ENCODE assay signal across 14 cellular contexts in genomic region chr18:63216497-63216896, GRCh38.
DNase-seq lines count a peak whose midpoint lies in the region; ATAC-seq and TF ChIP-seq lines count a peak whose summit lies in the region.
"Had no signal": no experiment of that assay in that cellular context is flagged by ENCODE, and none has a peak within 500 bp of the region (broad histone marks: within the 10 kb centered on the region; RNA-seq: fewer than 3 reads in every experiment).

No MANE protein-coding gene starts in this region.

- H3K4me1 Mint-ChIP-seq in stimulated activated naive CD8-positive, alpha-beta T cell treated with anti-CD3 and anti-CD28 coated beads, Interleukin-15, Interleukin-2, amounts not matched to agents 100 ng/mL and 50 ng/mL, for 24 hours (ENCODE audit: low read depth), result peaks cover 98% of the 10 kb centered on the region
- peaks cover 12% of the 10 kb centered on the region for H3K4me1 Mint-ChIP-seq in brain

- no peaks in the 10 kb centered on the region for H4K20me1 ChIP-seq in Karpas-422 (ENCODE audit: insufficient read depth, low read depth, low read length)

- H3K27ac Mint-ChIP-seq in stimulated activated naive CD8-positive, alpha-beta T cell treated with anti-CD3 and anti-CD28 coated beads, Interleukin-15, Interleukin-2, amounts not matched to agents 100 ng/mL and 50 ng/mL, for 24 hours, result peak overlapping the region; percentile 92
- peak overlapping the region in 3 of 5 experiments; percentile 26 to 49 (median 46) for H3K27ac Mint-ChIP-seq in brain

- peaks cover 94% of the 10 kb centered on the region for H3K79me2 ChIP-seq in Karpas-422 (ENCODE audit: low read length)

- H3K9me2 ChIP-seq in Karpas-422 (replicated peaks; ENCODE audit: insufficient read depth, low read length), result no peaks in the 10 kb centered on the region

- H3K9me3 Mint-ChIP-seq in stimulated activated naive CD8-positive, alpha-beta T cell treated with anti-CD3 and anti-CD28 coated beads, Interleukin-15, Interleukin-2, amounts not matched to agents 100 ng/mL and 50 ng/mL, for 24 hours, result peaks cover 4% of the 10 kb centered on the region
- peaks cover 0 to 12% (median 2%) of the 10 kb centered on the region in 5 experiments for H3K9me3 Mint-ChIP-seq in brain

- H3K27ac ChIP-seq in Karpas-422 (ENCODE audit: low read length), result peak overlapping the region; percentile 48; the same call in 1 of the 2 replicates
- H3K27ac ChIP-seq: BLaER1, foreskin keratinocyte, SK-N-MC had no signal

- no peak overlapping the region for H2AFZ ChIP-seq in Karpas-422 (ENCODE audit: low read length)

- peak overlapping the region; percentile 64 for H3K4me3 Mint-ChIP-seq in stimulated activated naive CD8-positive, alpha-beta T cell treated with anti-CD3 and anti-CD28 coated beads, Interleukin-15, Interleukin-2, amounts not matched to agents 100 ng/mL and 50 ng/mL, for 24 hours
- peak overlapping the region in 1 of 5 experiments; percentile 12 for H3K4me3 Mint-ChIP-seq in brain

- H3K27me3 Mint-ChIP-seq in stimulated activated naive CD8-positive, alpha-beta T cell treated with anti-CD3 and anti-CD28 coated beads, Interleukin-15, Interleukin-2, amounts not matched to agents 100 ng/mL and 50 ng/mL, for 24 hours, result no peaks in the 10 kb centered on the region
- H3K27me3 Mint-ChIP-seq in brain, result no peaks in the 10 kb centered on the region

- ATAC-seq in stimulated activated naive CD8-positive, alpha-beta T cell treated with anti-CD3 and anti-CD28 coated beads, Interleukin-15, Interleukin-2, amounts not matched to agents 100 U/mL and 50 U/mL, for 24 hours, result no peak
- no peak for ATAC-seq in GM18873 (IDR thresholded peaks at IDR 0.05; ENCODE audit: low FRiP score, unreplicated experiment)
- ATAC-seq: foreskin keratinocyte had no signal

- TF ChIP-seq CTCF in brain (conservative IDR thresholded peaks at IDR 0.05), result no peak

- H3K4me2 ChIP-seq in Karpas-422 (ENCODE audit: low read depth, low read length, poor library complexity, severe bottlenecking), result no peak overlapping the region
- H3K4me2 ChIP-seq: BLaER1 had no signal

- peaks cover 10% of the 10 kb centered on the region for H3K36me3 ChIP-seq in Karpas-422 (ENCODE audit: insufficient read depth, low read length)

- H3K27me3 ChIP-seq in Karpas-422 (ENCODE audit: low read length), result no peaks in the 10 kb centered on the region
- H3K27me3 ChIP-seq: BLaER1 had no signal

- H3K36me3 Mint-ChIP-seq in stimulated activated naive CD8-positive, alpha-beta T cell treated with anti-CD3 and anti-CD28 coated beads, Interleukin-15, Interleukin-2, amounts not matched to agents 100 ng/mL and 50 ng/mL, for 24 hours (ENCODE audit: low read depth), result peaks cover 47% of the 10 kb centered on the region
- H3K36me3 Mint-ChIP-seq in brain, result peaks cover 9% of the 10 kb centered on the region

- no peak for DNase-seq in stimulated activated naive CD8-positive, alpha-beta T cell treated with anti-CD3 and anti-CD28 coated beads, Interleukin-15, Interleukin-2, amounts not matched to agents 100 U/mL and 50 U/mL, for 24 hours
- DNase-seq in Karpas-422 (no peak), RPMI8226 (no peak), NCI-H1105 treated with DMSO at 0.1 percent for 48 hours (lab: John Stamatoyannopoulos, UW) (no peak), NOMO-1 (lab: John Stamatoyannopoulos, UW; ENCODE audit: unreplicated experiment in 2 of 2) (no peak)
- DNase-seq: foreskin keratinocyte; GF-D8; NCI-H1105; stimulated activated CD4-positive, alpha-beta T cell treated with anti-CD3 and anti-CD28 coated beads, Interleukin-4, amount 100 ng/mL, for 1 hour had no signal

- no peaks in the 10 kb centered on the region for H3K9me3 ChIP-seq in Karpas-422 (ENCODE audit: low read length)

- no peak overlapping the region for H3K4me3 ChIP-seq in Karpas-422 (ENCODE audit: low read length)
- H3K4me3 ChIP-seq: BLaER1, SK-N-MC had no signal

- no peak overlapping the region for H3K9ac ChIP-seq in Karpas-422 (ENCODE audit: low read length)
- H3K9ac ChIP-seq: BLaER1 had no signal

- peaks cover 63% of the 10 kb centered on the region for H3K4me1 ChIP-seq in Karpas-422 (ENCODE audit: low read length)
- H3K4me1 ChIP-seq: foreskin keratinocyte had no signal
